ENCODE assay signal across 11 cellular contexts in the genomic region with DNA sequence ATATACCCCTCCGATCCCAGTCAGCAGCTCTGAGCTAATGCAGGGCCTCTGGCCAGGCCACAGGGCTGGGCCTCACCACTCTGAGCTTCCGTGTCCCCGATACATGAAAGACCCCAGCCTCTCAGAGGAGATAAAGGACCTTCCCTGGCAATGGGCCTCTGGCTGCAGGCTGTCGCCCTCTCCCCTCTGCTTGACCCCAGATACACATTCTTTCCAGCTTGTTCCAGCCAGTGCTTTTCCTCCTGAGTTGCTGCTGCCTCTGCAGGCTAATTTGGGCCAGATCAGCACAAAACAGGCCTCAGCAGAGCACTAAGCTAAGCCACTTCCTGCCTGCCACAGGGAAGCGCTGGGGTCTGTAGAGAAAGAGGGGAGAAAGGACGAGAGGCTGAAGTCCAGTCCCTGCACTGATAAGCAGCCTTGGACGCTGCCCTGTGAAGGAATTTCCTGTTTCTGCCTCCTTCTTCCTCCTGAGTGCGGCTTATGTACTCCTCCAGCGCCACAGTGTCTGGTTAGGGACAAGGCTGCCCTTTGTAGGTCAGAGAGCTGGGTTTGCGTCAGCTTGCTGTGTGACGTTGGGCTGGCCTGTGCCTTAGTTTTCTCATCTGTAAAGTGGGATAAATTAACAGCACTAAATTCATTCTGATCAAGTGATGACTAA.
DNase-seq lines count a peak whose midpoint lies in the region; ATAC-seq and TF ChIP-seq lines count a peak whose summit lies in the region.
"Had no signal": no experiment of that assay in that cellular context is flagged by ENCODE, and none has a peak within 500 bp of the region (broad histone marks: within the 10 kb centered on the region; RNA-seq: fewer than 3 reads in every experiment).

No MANE protein-coding gene starts in this region.

- H3K27me3 ChIP-seq in BLaER1: no peaks in the 10 kb centered on the region
- H3K27me3 ChIP-seq in RWPE2 (ENCODE audit: insufficient read depth, poor library complexity, severe bottlenecking): no peaks in the 10 kb centered on the region
- no peaks in the 10 kb centered on the region for H3K27me3 ChIP-seq in effector memory CD4-positive, alpha-beta T cell (replicated peaks; ENCODE audit: control insufficient read depth, insufficient read depth, low read length, poor library complexity, severe bottlenecking)

- peak overlapping the region; percentile 28; the same call in 1 of the 2 replicates for H3K9ac ChIP-seq in BLaER1

- peak overlapping the region; percentile 55; the same call in 1 of the 2 replicates for H3K27ac ChIP-seq in BLaER1
- peak overlapping the region; percentile 59 for H3K27ac ChIP-seq in RWPE2 (ENCODE audit: poor library complexity, severe bottlenecking)
- no peak overlapping the region for H3K27ac ChIP-seq in effector memory CD4-positive, alpha-beta T cell (ENCODE audit: insufficient read depth, low read length, poor library complexity, severe bottlenecking)

- H3K9me3 ChIP-seq in BLaER1: no peaks in the 10 kb centered on the region
- no peaks in the 10 kb centered on the region for H3K9me3 ChIP-seq in RWPE2 (ENCODE audit: severe bottlenecking)
- no peaks in the 10 kb centered on the region for H3K9me3 ChIP-seq in effector memory CD4-positive, alpha-beta T cell (ENCODE audit: control insufficient read depth, low read length)

- no peak for TF ChIP-seq CTCF in RWPE2 (IDR thresholded peaks at IDR 0.05; ENCODE audit: poor library complexity, severe bottlenecking)
- TF ChIP-seq CTCF in fibroblast of pulmonary artery (IDR thresholded peaks at IDR 0.05; ENCODE audit: low read length, missing control alignments): peak; percentile 8
- TF ChIP-seq CTCF in omental fat pad (IDR thresholded peaks at IDR 0.05): no peak

- DNase-seq in RWPE2 (ENCODE audit: low spot score): no peak
- DNase-seq in fibroblast of pulmonary artery (ENCODE audit: low read depth): peak; percentile 96
- no peak for DNase-seq in omental fat pad (ENCODE audit: low spot score)
- no peak for DNase-seq in effector memory CD4-positive, alpha-beta T cell
- no peak for DNase-seq in cortex of kidney (lab: John Stamatoyannopoulos, UW)
- DNase-seq in NK-92 treated with Interleukin-12 subunit alpha and Interleukin-12 subunit beta, amount 100 ng/mL, for 24 hours (lab: John Stamatoyannopoulos, UW): no peak
- no peak for DNase-seq in AML-193 (lab: John Stamatoyannopoulos, UW)
- DNase-seq: DND-41; KG1; stimulated activated CD4-positive, alpha-beta T cell treated with anti-CD3 and anti-CD28 coated beads, Interleukin-4, amount 100 ng/mL, for 4 hours had no signal

- no peaks in the 10 kb centered on the region for H4K20me1 ChIP-seq in BLaER1

- H3K4me1 ChIP-seq in BLaER1: peaks cover 16% of the 10 kb centered on the region
- peaks cover 21% of the 10 kb centered on the region for H3K4me1 ChIP-seq in RWPE2 (ENCODE audit: insufficient read depth, poor library complexity, severe bottlenecking)
- H3K4me1 ChIP-seq in effector memory CD4-positive, alpha-beta T cell (ENCODE audit: control insufficient read depth, insufficient read depth, low read length, poor library complexity, severe bottlenecking): no peaks in the 10 kb centered on the region

- no peak overlapping the region for H3K4me3 ChIP-seq in BLaER1
- no peak overlapping the region for H3K4me3 ChIP-seq in RWPE2 (ENCODE audit: severe bottlenecking)
- H3K4me3 ChIP-seq in fibroblast of pulmonary artery (replicated peaks; ENCODE audit: low read depth, low read length): no peak overlapping the region
- H3K4me3 ChIP-seq in effector memory CD4-positive, alpha-beta T cell (ENCODE audit: insufficient read depth, low read depth, low read length, poor library complexity, severe bottlenecking): no peak overlapping the region

- H3K4me2 ChIP-seq in BLaER1: peak overlapping the region; percentile 40

- H3K36me3 ChIP-seq in BLaER1 (no peaks in the 10 kb centered on the region), RWPE2 (ENCODE audit: low read depth) (no peaks in the 10 kb centered on the region)
- H3K36me3 ChIP-seq in effector memory CD4-positive, alpha-beta T cell (ENCODE audit: control insufficient read depth, insufficient read depth, low read length): no peaks in the 10 kb centered on the region

- 0 out of 3 replicates have a peak, but pooled peaks have one; percentile 4 for ATAC-seq in RWPE2 (ENCODE audit: low read depth)
- ATAC-seq in omental fat pad (ENCODE audit: low FRiP score): peak; percentile 33
